16 cellular contexts compared by ENCODE assay signal in genomic region chr15:92294759-92295158, GRCh38.
"Had no signal": no experiment of that assay in that cellular context is flagged by ENCODE, and none has a peak within 500 bp of the region (broad histone marks: within the 10 kb centered on the region; RNA-seq: fewer than 3 reads in every experiment).

No MANE protein-coding gene starts in this region.

- DNase-seq: activated CD4-positive, alpha-beta T cell treated with anti-CD3 and anti-CD28 coated beads, Interleukin-2, amount 50 U/mL, for 1 hour; activated effector memory CD4-positive, alpha-beta T cell treated with Interleukin-2 at 50 U/mL for 16 hours; activated T-cell treated with anti-CD3 and anti-CD28 coated beads, Interleukin-2, amount 50 U/mL, for 1 hour; amniotic stem cell; effector memory CD4-positive, alpha-beta T cell; left lung; psoas muscle; stimulated activated CD4-positive, alpha-beta T cell treated with anti-CD3 and anti-CD28 coated beads, Interleukin-12 subunit alpha, Interleukin-12 subunit beta, amount 100 ng/mL, for 4 hours; stimulated activated CD4-positive, alpha-beta T cell treated with anti-CD3 and anti-CD28 coated beads, Interleukin-4, amount 100 ng/mL, for 24 hours; stimulated activated naive CD8-positive, alpha-beta T cell treated with anti-CD3 and anti-CD28 coated beads, Interleukin-15, amount 100 ng/mL, for 72 hours; T-helper 9 cell; testis had no signal

- ATAC-seq: activated naive CD4-positive, alpha-beta T cell treated with anti-CD3 and anti-CD28 coated beads, Interleukin-2, amount 50 U/mL, for 72 hours; gastroesophageal sphincter; left lung; mucosa of descending colon; psoas muscle; sciatic nerve; stimulated activated naive CD8-positive, alpha-beta T cell treated with anti-CD3 and anti-CD28 coated beads, Interleukin-15, amount 100 ng/mL, for 72 hours had no signal
